ENCODE assay signal across 11 cellular contexts in genomic region chr5:59341155-59341554, GRCh38.
"Had no signal": no experiment of that assay in that cellular context is flagged by ENCODE, and none has a peak within 500 bp of the region (broad histone marks: within the 10 kb centered on the region; RNA-seq: fewer than 3 reads in every experiment).

No MANE protein-coding gene starts in this region.

- H3K4me2 ChIP-seq: GM23338 had no signal

- FAIRE-seq: H1, H54 had no signal

- H3K27ac ChIP-seq: GM23248 had no signal

- DNase-seq: GM23248, GOT3, H7, H9, HCEC 1CT, HFFc6 had no signal

- ATAC-seq: GM23338, HCT116 had no signal

- H3K4me3 ChIP-seq: GM23248, GM23338, HAP-1 had no signal

- H3K4me1 ChIP-seq: HAP-1 had no signal

- H3K9ac ChIP-seq: GM23248 had no signal

- H3K9me3 ChIP-seq: HAP-1 had no signal

- H2AFZ ChIP-seq: GM23248, GM23338 had no signal

- H3K36me3 ChIP-seq: HAP-1 had no signal
